In the genomic region with DNA sequence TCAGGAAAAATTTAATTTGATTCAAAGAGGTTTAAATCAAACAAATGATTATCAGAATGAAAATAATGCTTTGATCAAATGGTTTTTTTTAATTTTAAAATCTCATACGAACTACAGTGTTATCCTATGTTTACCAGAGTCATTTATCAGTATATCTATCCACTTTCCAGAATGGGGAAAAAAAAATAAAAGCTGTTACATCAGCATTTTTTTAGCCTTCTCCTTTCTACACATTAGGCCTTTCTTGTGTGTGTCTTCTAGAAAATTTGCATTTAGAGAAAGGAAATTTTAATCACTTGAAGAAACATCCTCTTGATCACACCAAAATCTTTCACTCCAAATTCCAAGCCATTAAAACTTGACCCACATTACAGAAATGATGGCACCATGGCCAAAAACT, we compare ENCODE assay signal across 3 cellular contexts.
TF ChIP-seq lines count a peak whose summit lies in the region.

No MANE protein-coding gene starts in this region.

TF ChIP-seq in A549, 52 proteins besides CTCF, POLR2A, EP300 and RAD21 (continued from another document):
- TF ChIP-seq RCOR1 (IDR thresholded peaks at IDR 0.05; ENCODE audit: low read depth, low read length) (no peak), MAFK (IDR thresholded peaks at IDR 0.05; ENCODE audit: partially characterized antibody) (peak; percentile 76)
TF ChIP-seq in A549: peak in this region for 1.

TF ChIP-seq in GM23338, 12 proteins besides CTCF, POLR2A, EP300 and RAD21 (continued from another document and continues in another):
- TF ChIP-seq JUNB (IDR thresholded peaks at IDR 0.05; ENCODE audit: unreplicated experiment) (no peak), ZNF114 (CRISPR knock-in tag; IDR thresholded peaks at IDR 0.05) (no peak), POLR2AphosphoS5 (IDR thresholded peaks at IDR 0.05; ENCODE audit: low read depth) (no peak), ZNF331 (CRISPR knock-in tag; IDR thresholded peaks at IDR 0.05; ENCODE audit: low read depth) (no peak), NANOG (IDR thresholded peaks at IDR 0.05; ENCODE audit: borderline replicate concordance) (no peak), CREB1 (CRISPR knock-in tag; IDR thresholded peaks at IDR 0.05; ENCODE audit: low read depth) (no peak), EZH2phosphoT487 (IDR thresholded peaks at IDR 0.05; ENCODE audit: unreplicated experiment) (no peak)
- TF ChIP-seq, protein P1, sequence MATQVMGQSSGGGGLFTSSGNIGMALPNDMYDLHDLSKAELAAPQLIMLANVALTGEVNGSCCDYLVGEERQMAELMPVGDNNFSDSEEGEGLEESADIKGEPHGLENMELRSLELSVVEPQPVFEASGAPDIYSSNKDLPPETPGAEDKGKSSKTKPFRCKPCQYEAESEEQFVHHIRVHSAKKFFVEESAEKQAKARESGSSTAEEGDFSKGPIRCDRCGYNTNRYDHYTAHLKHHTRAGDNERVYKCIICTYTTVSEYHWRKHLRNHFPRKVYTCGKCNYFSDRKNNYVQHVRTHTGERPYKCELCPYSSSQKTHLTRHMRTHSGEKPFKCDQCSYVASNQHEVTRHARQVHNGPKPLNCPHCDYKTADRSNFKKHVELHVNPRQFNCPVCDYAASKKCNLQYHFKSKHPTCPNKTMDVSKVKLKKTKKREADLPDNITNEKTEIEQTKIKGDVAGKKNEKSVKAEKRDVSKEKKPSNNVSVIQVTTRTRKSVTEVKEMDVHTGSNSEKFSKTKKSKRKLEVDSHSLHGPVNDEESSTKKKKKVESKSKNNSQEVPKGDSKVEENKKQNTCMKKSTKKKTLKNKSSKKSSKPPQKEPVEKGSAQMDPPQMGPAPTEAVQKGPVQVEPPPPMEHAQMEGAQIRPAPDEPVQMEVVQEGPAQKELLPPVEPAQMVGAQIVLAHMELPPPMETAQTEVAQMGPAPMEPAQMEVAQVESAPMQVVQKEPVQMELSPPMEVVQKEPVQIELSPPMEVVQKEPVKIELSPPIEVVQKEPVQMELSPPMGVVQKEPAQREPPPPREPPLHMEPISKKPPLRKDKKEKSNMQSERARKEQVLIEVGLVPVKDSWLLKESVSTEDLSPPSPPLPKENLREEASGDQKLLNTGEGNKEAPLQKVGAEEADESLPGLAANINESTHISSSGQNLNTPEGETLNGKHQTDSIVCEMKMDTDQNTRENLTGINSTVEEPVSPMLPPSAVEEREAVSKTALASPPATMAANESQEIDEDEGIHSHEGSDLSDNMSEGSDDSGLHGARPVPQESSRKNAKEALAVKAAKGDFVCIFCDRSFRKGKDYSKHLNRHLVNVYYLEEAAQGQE (IDR thresholded peaks at IDR 0.05; ENCODE audit: unreplicated experiment), result no peak
- TF ChIP-seq, protein P2, sequence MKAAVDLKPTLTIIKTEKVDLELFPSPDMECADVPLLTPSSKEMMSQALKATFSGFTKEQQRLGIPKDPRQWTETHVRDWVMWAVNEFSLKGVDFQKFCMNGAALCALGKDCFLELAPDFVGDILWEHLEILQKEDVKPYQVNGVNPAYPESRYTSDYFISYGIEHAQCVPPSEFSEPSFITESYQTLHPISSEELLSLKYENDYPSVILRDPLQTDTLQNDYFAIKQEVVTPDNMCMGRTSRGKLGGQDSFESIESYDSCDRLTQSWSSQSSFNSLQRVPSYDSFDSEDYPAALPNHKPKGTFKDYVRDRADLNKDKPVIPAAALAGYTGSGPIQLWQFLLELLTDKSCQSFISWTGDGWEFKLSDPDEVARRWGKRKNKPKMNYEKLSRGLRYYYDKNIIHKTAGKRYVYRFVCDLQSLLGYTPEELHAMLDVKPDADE (IDR thresholded peaks at IDR 0.05), result no peak

TF ChIP-seq in K562, 482 proteins besides CTCF, POLR2A, EP300 and RAD21:
- TF ChIP-seq MAFG (tag; conservative IDR thresholded peaks at IDR 0.05) (peak; percentile 54; the same call in 1 of the 2 replicates), ZNF316 (IDR thresholded peaks at IDR 0.05) (peak; percentile 79), ZBTB8A (IDR thresholded peaks at IDR 0.05; ENCODE audit: partially characterized antibody) (no peak), C11orf30 (IDR thresholded peaks at IDR 0.05; ENCODE audit: low read depth) (peak; percentile 69), MAFK (IDR thresholded peaks at IDR 0.05; ENCODE audit: low read length) (peak; percentile 16; the same call in 1 of the 2 replicates)
- TF ChIP-seq, protein P3, sequence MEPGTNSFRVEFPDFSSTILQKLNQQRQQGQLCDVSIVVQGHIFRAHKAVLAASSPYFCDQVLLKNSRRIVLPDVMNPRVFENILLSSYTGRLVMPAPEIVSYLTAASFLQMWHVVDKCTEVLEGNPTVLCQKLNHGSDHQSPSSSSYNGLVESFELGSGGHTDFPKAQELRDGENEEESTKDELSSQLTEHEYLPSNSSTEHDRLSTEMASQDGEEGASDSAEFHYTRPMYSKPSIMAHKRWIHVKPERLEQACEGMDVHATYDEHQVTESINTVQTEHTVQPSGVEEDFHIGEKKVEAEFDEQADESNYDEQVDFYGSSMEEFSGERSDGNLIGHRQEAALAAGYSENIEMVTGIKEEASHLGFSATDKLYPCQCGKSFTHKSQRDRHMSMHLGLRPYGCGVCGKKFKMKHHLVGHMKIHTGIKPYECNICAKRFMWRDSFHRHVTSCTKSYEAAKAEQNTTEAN (CRISPR knock-in tag; IDR thresholded peaks at IDR 0.05), result no peak
